In the genomic region with DNA sequence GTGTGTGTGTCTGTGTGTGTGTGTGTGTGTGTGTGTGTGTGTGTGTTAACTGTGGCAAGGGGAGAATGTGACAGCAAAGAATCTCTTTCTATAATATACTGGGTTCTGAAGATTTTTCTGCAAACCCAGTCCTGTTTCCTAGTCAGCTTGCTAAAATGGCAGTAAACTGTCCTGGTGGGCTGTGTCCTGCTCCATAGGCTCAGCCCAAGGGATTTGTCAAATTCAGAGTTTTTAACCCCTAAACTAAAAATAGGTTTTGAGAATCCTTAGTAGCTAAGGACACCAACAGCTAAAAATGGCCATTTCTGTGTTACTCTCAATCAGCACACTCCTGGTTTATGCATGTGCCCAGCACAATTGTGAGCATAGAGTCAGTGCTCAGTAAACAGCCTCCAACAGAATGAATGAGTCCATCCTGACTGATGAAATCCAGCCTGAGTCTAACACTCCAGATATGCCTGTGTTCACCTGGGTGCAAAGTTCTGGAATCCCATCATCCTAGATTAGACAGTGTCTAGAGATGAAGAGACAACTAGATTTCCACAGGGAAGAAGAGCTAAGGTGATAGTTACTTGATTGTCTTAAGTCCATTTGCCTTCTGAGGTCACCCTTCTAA, we compare ENCODE assay signal across 1 cellular context.
TF ChIP-seq lines count a peak whose summit lies in the region.

No MANE protein-coding gene starts in this region.

TF ChIP-seq in HepG2, 621 proteins besides CTCF, POLR2A, EP300 and RAD21 (continued from another document and continues in another):
- peak; percentile 52; the same call in 1 of the 2 replicates for TF ChIP-seq DRAP1 (CRISPR knock-in tag; IDR thresholded peaks at IDR 0.05)
- peak; percentile 81 for TF ChIP-seq THAP11 (CRISPR knock-in tag; IDR thresholded peaks at IDR 0.05)
- TF ChIP-seq ZNF446 (CRISPR knock-in tag; IDR thresholded peaks at IDR 0.05), result no peak
- TF ChIP-seq KAT8 (CRISPR knock-in tag; IDR thresholded peaks at IDR 0.05), result peak; percentile 83
- no peak for TF ChIP-seq ZNF20 (CRISPR knock-in tag; IDR thresholded peaks at IDR 0.05)
- no peak for TF ChIP-seq NCOA5 (CRISPR knock-in tag; IDR thresholded peaks at IDR 0.05)
- no peak for TF ChIP-seq JARID2 (CRISPR knock-in tag; IDR thresholded peaks at IDR 0.05; ENCODE audit: insufficient replicate concordance)
- TF ChIP-seq, protein P1, sequence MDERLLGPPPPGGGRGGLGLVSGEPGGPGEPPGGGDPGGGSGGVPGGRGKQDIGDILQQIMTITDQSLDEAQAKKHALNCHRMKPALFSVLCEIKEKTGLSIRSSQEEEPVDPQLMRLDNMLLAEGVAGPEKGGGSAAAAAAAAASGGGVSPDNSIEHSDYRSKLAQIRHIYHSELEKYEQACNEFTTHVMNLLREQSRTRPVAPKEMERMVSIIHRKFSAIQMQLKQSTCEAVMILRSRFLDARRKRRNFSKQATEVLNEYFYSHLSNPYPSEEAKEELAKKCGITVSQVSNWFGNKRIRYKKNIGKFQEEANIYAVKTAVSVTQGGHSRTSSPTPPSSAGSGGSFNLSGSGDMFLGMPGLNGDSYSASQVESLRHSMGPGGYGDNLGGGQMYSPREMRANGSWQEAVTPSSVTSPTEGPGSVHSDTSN (CRISPR knock-in tag; IDR thresholded peaks at IDR 0.05), result 0 out of 2 replicates have a peak, but pooled peaks have one; percentile 19
- TF ChIP-seq ZFAT (CRISPR knock-in tag; conservative IDR thresholded peaks at IDR 0.05), result no peak
- peak; percentile 92 for TF ChIP-seq KDM1A (CRISPR knock-in tag; IDR thresholded peaks at IDR 0.05)
- TF ChIP-seq ZNF234 (CRISPR knock-in tag; conservative IDR thresholded peaks at IDR 0.05), result no peak
- TF ChIP-seq PAXIP1 (CRISPR knock-in tag; conservative IDR thresholded peaks at IDR 0.05), result peak; percentile 79
- TF ChIP-seq FOSL1 (CRISPR knock-in tag; IDR thresholded peaks at IDR 0.05; ENCODE audit: borderline replicate concordance), result peak; percentile 61; the same call in 1 of the 2 replicates
- peak; percentile 90 for TF ChIP-seq PITX1 (CRISPR knock-in tag; IDR thresholded peaks at IDR 0.05)
- TF ChIP-seq ZNF609 (CRISPR knock-in tag; IDR thresholded peaks at IDR 0.05; ENCODE audit: borderline replicate concordance), result peak; percentile 49; the same call in 1 of the 2 replicates
- TF ChIP-seq ZNF746 (CRISPR knock-in tag; IDR thresholded peaks at IDR 0.05), result no peak
- TF ChIP-seq ZNF670 (CRISPR knock-in tag; IDR thresholded peaks at IDR 0.05; ENCODE audit: borderline replicate concordance), result peak; percentile 49; the same call in 1 of the 2 replicates
- peak; percentile 87 for TF ChIP-seq SAP130 (CRISPR knock-in tag; IDR thresholded peaks at IDR 0.05; ENCODE audit: low read depth)
- TF ChIP-seq ZNF230 (CRISPR knock-in tag; IDR thresholded peaks at IDR 0.05), result no peak
- TF ChIP-seq ZNF839 (CRISPR knock-in tag; IDR thresholded peaks at IDR 0.05; ENCODE audit: borderline replicate concordance), result no peak
- TF ChIP-seq, protein P2, sequence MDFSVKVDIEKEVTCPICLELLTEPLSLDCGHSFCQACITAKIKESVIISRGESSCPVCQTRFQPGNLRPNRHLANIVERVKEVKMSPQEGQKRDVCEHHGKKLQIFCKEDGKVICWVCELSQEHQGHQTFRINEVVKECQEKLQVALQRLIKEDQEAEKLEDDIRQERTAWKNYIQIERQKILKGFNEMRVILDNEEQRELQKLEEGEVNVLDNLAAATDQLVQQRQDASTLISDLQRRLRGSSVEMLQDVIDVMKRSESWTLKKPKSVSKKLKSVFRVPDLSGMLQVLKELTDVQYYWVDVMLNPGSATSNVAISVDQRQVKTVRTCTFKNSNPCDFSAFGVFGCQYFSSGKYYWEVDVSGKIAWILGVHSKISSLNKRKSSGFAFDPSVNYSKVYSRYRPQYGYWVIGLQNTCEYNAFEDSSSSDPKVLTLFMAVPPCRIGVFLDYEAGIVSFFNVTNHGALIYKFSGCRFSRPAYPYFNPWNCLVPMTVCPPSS (IDR thresholded peaks at IDR 0.05), result no peak
- TF ChIP-seq ZFP1 (CRISPR knock-in tag; IDR thresholded peaks at IDR 0.05), result peak; percentile 87
- TF ChIP-seq GFI1 (CRISPR knock-in tag; IDR thresholded peaks at IDR 0.05; ENCODE audit: borderline replicate concordance), result peak; percentile 37; the same call in 1 of the 2 replicates
- no peak for TF ChIP-seq ZNF121 (CRISPR knock-in tag; IDR thresholded peaks at IDR 0.05)
- TF ChIP-seq ZNF552 (CRISPR knock-in tag; IDR thresholded peaks at IDR 0.05; ENCODE audit: borderline replicate concordance), result no peak
- TF ChIP-seq ZMYM2 (CRISPR knock-in tag; IDR thresholded peaks at IDR 0.05), result peak; percentile 62; the same call in 1 of the 2 replicates
- TF ChIP-seq DPF2 (CRISPR knock-in tag; IDR thresholded peaks at IDR 0.05; ENCODE audit: borderline replicate concordance, low read depth), result peak; percentile 84; the same call in 1 of the 2 replicates
- TF ChIP-seq ZNF629 (CRISPR knock-in tag; conservative IDR thresholded peaks at IDR 0.05), result peak; percentile 91
- TF ChIP-seq HOXA5 (CRISPR knock-in tag; IDR thresholded peaks at IDR 0.05), result no peak
- TF ChIP-seq ZNF616 (CRISPR knock-in tag; IDR thresholded peaks at IDR 0.05; ENCODE audit: low read depth), result no peak
- TF ChIP-seq, protein P3, sequence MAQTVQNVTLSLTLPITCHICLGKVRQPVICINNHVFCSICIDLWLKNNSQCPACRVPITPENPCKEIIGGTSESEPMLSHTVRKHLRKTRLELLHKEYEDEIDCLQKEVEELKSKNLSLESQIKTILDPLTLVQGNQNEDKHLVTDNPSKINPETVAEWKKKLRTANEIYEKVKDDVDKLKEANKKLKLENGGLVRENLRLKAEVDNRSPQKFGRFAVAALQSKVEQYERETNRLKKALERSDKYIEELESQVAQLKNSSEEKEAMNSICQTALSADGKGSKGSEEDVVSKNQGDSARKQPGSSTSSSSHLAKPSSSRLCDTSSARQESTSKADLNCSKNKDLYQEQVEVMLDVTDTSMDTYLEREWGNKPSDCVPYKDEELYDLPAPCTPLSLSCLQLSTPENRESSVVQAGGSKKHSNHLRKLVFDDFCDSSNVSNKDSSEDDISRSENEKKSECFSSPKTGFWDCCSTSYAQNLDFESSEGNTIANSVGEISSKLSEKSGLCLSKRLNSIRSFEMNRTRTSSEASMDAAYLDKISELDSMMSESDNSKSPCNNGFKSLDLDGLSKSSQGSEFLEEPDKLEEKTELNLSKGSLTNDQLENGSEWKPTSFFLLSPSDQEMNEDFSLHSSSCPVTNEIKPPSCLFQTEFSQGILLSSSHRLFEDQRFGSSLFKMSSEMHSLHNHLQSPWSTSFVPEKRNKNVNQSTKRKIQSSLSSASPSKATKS (CRISPR knock-in tag; IDR thresholded peaks at IDR 0.05), result peak; percentile 36; the same call in 1 of the 2 replicates
- TF ChIP-seq ZNF7 (CRISPR knock-in tag; IDR thresholded peaks at IDR 0.05), result no peak
- TF ChIP-seq, protein P4, sequence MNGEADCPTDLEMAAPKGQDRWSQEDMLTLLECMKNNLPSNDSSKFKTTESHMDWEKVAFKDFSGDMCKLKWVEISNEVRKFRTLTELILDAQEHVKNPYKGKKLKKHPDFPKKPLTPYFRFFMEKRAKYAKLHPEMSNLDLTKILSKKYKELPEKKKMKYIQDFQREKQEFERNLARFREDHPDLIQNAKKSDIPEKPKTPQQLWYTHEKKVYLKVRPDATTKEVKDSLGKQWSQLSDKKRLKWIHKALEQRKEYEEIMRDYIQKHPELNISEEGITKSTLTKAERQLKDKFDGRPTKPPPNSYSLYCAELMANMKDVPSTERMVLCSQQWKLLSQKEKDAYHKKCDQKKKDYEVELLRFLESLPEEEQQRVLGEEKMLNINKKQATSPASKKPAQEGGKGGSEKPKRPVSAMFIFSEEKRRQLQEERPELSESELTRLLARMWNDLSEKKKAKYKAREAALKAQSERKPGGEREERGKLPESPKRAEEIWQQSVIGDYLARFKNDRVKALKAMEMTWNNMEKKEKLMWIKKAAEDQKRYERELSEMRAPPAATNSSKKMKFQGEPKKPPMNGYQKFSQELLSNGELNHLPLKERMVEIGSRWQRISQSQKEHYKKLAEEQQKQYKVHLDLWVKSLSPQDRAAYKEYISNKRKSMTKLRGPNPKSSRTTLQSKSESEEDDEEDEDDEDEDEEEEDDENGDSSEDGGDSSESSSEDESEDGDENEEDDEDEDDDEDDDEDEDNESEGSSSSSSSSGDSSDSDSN (CRISPR knock-in tag; IDR thresholded peaks at IDR 0.05), result peak; percentile 50; the same call in 1 of the 2 replicates
- TF ChIP-seq, protein P5, sequence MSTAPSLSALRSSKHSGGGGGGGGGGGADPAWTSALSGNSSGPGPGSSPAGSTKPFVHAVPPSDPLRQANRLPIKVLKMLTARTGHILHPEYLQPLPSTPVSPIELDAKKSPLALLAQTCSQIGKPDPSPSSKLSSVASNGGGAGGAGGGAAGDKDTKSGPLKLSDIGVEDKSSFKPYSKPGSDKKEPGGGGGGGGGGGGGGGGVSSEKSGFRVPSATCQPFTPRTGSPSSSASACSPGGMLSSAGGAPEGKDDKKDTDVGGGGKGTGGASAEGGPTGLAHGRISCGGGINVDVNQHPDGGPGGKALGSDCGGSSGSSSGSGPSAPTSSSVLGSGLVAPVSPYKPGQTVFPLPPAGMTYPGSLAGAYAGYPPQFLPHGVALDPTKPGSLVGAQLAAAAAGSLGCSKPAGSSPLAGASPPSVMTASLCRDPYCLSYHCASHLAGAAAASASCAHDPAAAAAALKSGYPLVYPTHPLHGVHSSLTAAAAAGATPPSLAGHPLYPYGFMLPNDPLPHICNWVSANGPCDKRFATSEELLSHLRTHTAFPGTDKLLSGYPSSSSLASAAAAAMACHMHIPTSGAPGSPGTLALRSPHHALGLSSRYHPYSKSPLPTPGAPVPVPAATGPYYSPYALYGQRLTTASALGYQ (CRISPR knock-in tag; IDR thresholded peaks at IDR 0.05), result no peak
- peak; percentile 92 for TF ChIP-seq PHF5A (CRISPR knock-in tag; IDR thresholded peaks at IDR 0.05; ENCODE audit: low read depth, unreplicated experiment)
